ENCODE assay signal across 33 cellular contexts in genomic region chr3:141784096-141784495, GRCh38. TPM values are rescaled to one million over a fixed set of nuclear protein-coding genes. Genes with fewer than 3 reads are reported as not detected.
"Had no signal": no experiment of that assay in that cellular context is flagged by ENCODE, and none has a peak within 500 bp of the region (broad histone marks: within the 10 kb centered on the region; RNA-seq: fewer than 3 reads in every experiment).

No MANE protein-coding gene starts in this region.

- H3K27ac ChIP-seq: ascending aorta, breast epithelium, cardiac muscle cell, colonic mucosa, epithelial cell of prostate, esophagus squamous epithelium, gastroesophageal sphincter had no signal

- H3K9me3 ChIP-seq: ascending aorta, breast epithelium, colonic mucosa, esophagus squamous epithelium, gastroesophageal sphincter had no signal

- H3K27ac Mint-ChIP-seq: activated CD4-positive, alpha-beta memory T cell treated with anti-CD3 and anti-CD28 coated beads, Interleukin-2, amount 10 ng/mL, durations not matched to agents 7 days and 5 days; activated CD4-positive, alpha-beta T cell treated with anti-CD3 and anti-CD28 coated beads, Interleukin-2, amount 10 ng/mL, durations not matched to agents 7 days and 5 days; activated naive CD4-positive, alpha-beta T cell treated with anti-CD3 and anti-CD28 coated beads, Interleukin-2, amount 50 U/mL, for 72 hours; activated naive CD8-positive, alpha-beta T cell treated with anti-CD3 and anti-CD28 coated beads, Interleukin-2, amount 10 ng/mL, durations not matched to agents 7 days and 5 days; activated T-cell treated with anti-CD3 and anti-CD28 coated beads, Interleukin-2, amount 50 U/mL, for 24 hours; activated T-cell treated with anti-CD3 and anti-CD28 coated beads, Interleukin-2, amount 50 U/mL, for 72 hours; brain had no signal

- H3K27me3 ChIP-seq: ascending aorta, breast epithelium, cardiac muscle cell, colonic mucosa, esophagus squamous epithelium, gastroesophageal sphincter had no signal

- H3K4me1 Mint-ChIP-seq: activated CD4-positive, alpha-beta memory T cell treated with anti-CD3 and anti-CD28 coated beads, Interleukin-2, amount 10 ng/mL, durations not matched to agents 7 days and 5 days; activated naive CD4-positive, alpha-beta T cell treated with anti-CD3 and anti-CD28 coated beads, Interleukin-2, amount 10 ng/mL, durations not matched to agents 7 days and 5 days; brain had no signal

- H3K36me3 ChIP-seq: ascending aorta, breast epithelium, cardiac muscle cell, colonic mucosa, esophagus squamous epithelium, gastroesophageal sphincter had no signal

- H3K27me3 Mint-ChIP-seq: activated CD4-positive, alpha-beta memory T cell treated with anti-CD3 and anti-CD28 coated beads, Interleukin-2, amount 10 ng/mL, durations not matched to agents 7 days and 5 days; activated CD4-positive, alpha-beta T cell treated with anti-CD3 and anti-CD28 coated beads, Interleukin-2, amount 10 ng/mL, durations not matched to agents 7 days and 5 days; activated naive CD8-positive, alpha-beta T cell treated with anti-CD3 and anti-CD28 coated beads, Interleukin-2, amount 10 ng/mL, durations not matched to agents 7 days and 5 days; activated T-cell treated with anti-CD3 and anti-CD28 coated beads, Interleukin-2, amount 50 U/mL, for 24 hours; brain had no signal

- DNase-seq: activated CD4-positive, alpha-beta memory T cell treated with anti-CD3 and anti-CD28 coated beads, Interleukin-2, amount 10 ng/mL, durations not matched to agents 7 days and 5 days; activated CD4-positive, alpha-beta T cell treated with anti-CD3 and anti-CD28 coated beads for 1 hour; activated CD4-positive, alpha-beta T cell treated with anti-CD3 and anti-CD28 coated beads for 4 hours; activated CD4-positive, alpha-beta T cell treated with anti-CD3 and anti-CD28 coated beads, Interleukin-2, amount 10 ng/mL, durations not matched to agents 7 days and 5 days; activated CD4-positive, alpha-beta T cell treated with anti-CD3 and anti-CD28 coated beads, Interleukin-2, amount 50 U/mL, for 4 hours; activated CD4-positive, CD25-positive, alpha-beta regulatory T cell; activated CD8-positive, alpha-beta memory T cell treated with anti-CD3 and anti-CD28 coated beads, Interleukin-2, amount 50 U/mL, for 48 hours; activated gamma-delta T cell; activated naive CD4-positive, alpha-beta T cell; activated naive CD4-positive, alpha-beta T cell treated with anti-CD3 and anti-CD28 coated beads, Interleukin-2, amount 10 ng/mL, durations not matched to agents 7 days and 5 days; activated naive CD8-positive, alpha-beta T cell treated with anti-CD3 and anti-CD28 coated beads, Interleukin-2, amount 10 ng/mL, durations not matched to agents 7 days and 5 days; activated T-cell treated with anti-CD3 and anti-CD28 coated beads for 4 hours; activated T-cell treated with anti-CD3 and anti-CD28 coated beads, Interleukin-2, amount 50 U/mL, for 24 hours; activated T-cell treated with anti-CD3 and anti-CD28 coated beads, Interleukin-2, amount 50 U/mL, for 72 hours; central memory CD4-positive, alpha-beta T cell; cerebellar nuclear complex; colonic mucosa; effector CD8-positive, alpha-beta T cell; esophagus squamous epithelium; foreskin melanocyte had no signal

- H3K36me3 Mint-ChIP-seq: activated naive CD4-positive, alpha-beta T cell treated with anti-CD3 and anti-CD28 coated beads, Interleukin-2, amount 10 ng/mL, durations not matched to agents 7 days and 5 days; activated naive CD8-positive, alpha-beta T cell treated with anti-CD3 and anti-CD28 coated beads, Interleukin-2, amount 10 ng/mL, durations not matched to agents 7 days and 5 days; brain had no signal

- H3K4me3 ChIP-seq: ascending aorta, breast epithelium, cardiac muscle cell, colonic mucosa, esophagus squamous epithelium, gastroesophageal sphincter had no signal

- ATAC-seq: activated naive CD4-positive, alpha-beta T cell treated with anti-CD3 and anti-CD28 coated beads, Interleukin-2, amount 50 U/mL, for 72 hours; activated T-cell treated with anti-CD3 and anti-CD28 coated beads, Interleukin-2, amount 50 U/mL, for 72 hours; gastroesophageal sphincter had no signal

- H3K4me1 ChIP-seq: ascending aorta, breast epithelium, colonic mucosa, esophagus squamous epithelium, gastroesophageal sphincter had no signal

- H3K9me3 Mint-ChIP-seq: activated CD4-positive, alpha-beta memory T cell treated with anti-CD3 and anti-CD28 coated beads, Interleukin-2, amount 10 ng/mL, durations not matched to agents 7 days and 5 days; activated CD4-positive, alpha-beta T cell treated with anti-CD3 and anti-CD28 coated beads, Interleukin-2, amount 10 ng/mL, durations not matched to agents 7 days and 5 days; activated naive CD4-positive, alpha-beta T cell treated with anti-CD3 and anti-CD28 coated beads, Interleukin-2, amount 10 ng/mL, durations not matched to agents 7 days and 5 days; activated naive CD4-positive, alpha-beta T cell treated with anti-CD3 and anti-CD28 coated beads, Interleukin-2, amount 50 U/mL, for 72 hours; activated naive CD8-positive, alpha-beta T cell treated with anti-CD3 and anti-CD28 coated beads, Interleukin-2, amount 10 ng/mL, durations not matched to agents 7 days and 5 days; activated T-cell treated with anti-CD3 and anti-CD28 coated beads, Interleukin-2, amount 50 U/mL, for 24 hours had no signal

- H3K4me3 Mint-ChIP-seq: activated CD4-positive, alpha-beta memory T cell treated with anti-CD3 and anti-CD28 coated beads, Interleukin-2, amount 10 ng/mL, durations not matched to agents 7 days and 5 days; activated CD4-positive, alpha-beta T cell treated with anti-CD3 and anti-CD28 coated beads, Interleukin-2, amount 10 ng/mL, durations not matched to agents 7 days and 5 days; activated naive CD4-positive, alpha-beta T cell treated with anti-CD3 and anti-CD28 coated beads, Interleukin-2, amount 10 ng/mL, durations not matched to agents 7 days and 5 days; activated naive CD8-positive, alpha-beta T cell treated with anti-CD3 and anti-CD28 coated beads, Interleukin-2, amount 10 ng/mL, durations not matched to agents 7 days and 5 days; activated T-cell treated with anti-CD3 and anti-CD28 coated beads, Interleukin-2, amount 50 U/mL, for 24 hours; activated T-cell treated with anti-CD3 and anti-CD28 coated beads, Interleukin-2, amount 50 U/mL, for 72 hours; brain had no signal

RNA-seq across cellular contexts. Expression of gene GRK7, which starts 20.9 kb away (rescaled TPM):
- total RNA-seq: activated CD4-positive, alpha-beta memory T cell treated with anti-CD3 and anti-CD28 coated beads, Interleukin-2, amount 10 ng/mL, durations not matched to agents 7 days and 5 days; activated CD4-positive, alpha-beta T cell treated with anti-CD3 and anti-CD28 coated beads, Interleukin-2, amount 10 ng/mL, durations not matched to agents 7 days and 5 days; activated naive CD4-positive, alpha-beta T cell treated with anti-CD3 and anti-CD28 coated beads, Interleukin-2, amount 50 U/mL, for 72 hours; activated naive CD8-positive, alpha-beta T cell treated with anti-CD3 and anti-CD28 coated beads, Interleukin-2, amount 10 ng/mL, durations not matched to agents 7 days and 5 days; activated T-cell treated with anti-CD3 and anti-CD28 coated beads, Interleukin-2, amount 50 U/mL, for 72 hours; ascending aorta; cardiac muscle cell; colonic mucosa; dermis microvascular lymphatic vessel endothelial cell; endothelial cell of umbilical vein; fibroblast of villous mesenchyme; gastroesophageal sphincter; glomerular endothelial cell; T-helper 1 cell treated with Interleukin-12 subunit alpha and Interleukin-12 subunit beta and Interleukin-4 antibody, amounts not matched to agents 30 ng/mL and 1 ng/mL, for 36 hours had no signal
- polyA plus RNA-seq: cardiac muscle cell, endothelial cell of umbilical vein, fibroblast of lung had no signal
